11 cellular contexts compared by ENCODE assay signal in genomic region chr3:30188713-30189112, GRCh38.
DNase-seq lines count a peak whose midpoint lies in the region; ATAC-seq and TF ChIP-seq lines count a peak whose summit lies in the region.
"Had no signal": no experiment of that assay in that cellular context is flagged by ENCODE, and none has a peak within 500 bp of the region (broad histone marks: within the 10 kb centered on the region; RNA-seq: fewer than 3 reads in every experiment).

No MANE protein-coding gene starts in this region.

- no peak overlapping the region for H3K9ac ChIP-seq in MM.1S (ENCODE audit: low read length)

- H2AFZ ChIP-seq in MM.1S (ENCODE audit: low read length): no peak overlapping the region

- H3K4me1 ChIP-seq in MM.1S (ENCODE audit: low read length) (no peaks in the 10 kb centered on the region), left lung (peaks cover 0 to 7% of the 10 kb centered on the region in 2 donors)

- TF ChIP-seq CTCF in MM.1S (IDR thresholded peaks at IDR 0.05; ENCODE audit: low read length): no peak
- TF ChIP-seq CTCF in left lung (IDR thresholded peaks at IDR 0.05): no peak

- intact Hi-C loops in left colon (cut with DNase I, micrococcal nuclease) (no loop called here), left lung (cut with DNase I) (no loop called here)

- H3K4me2 ChIP-seq in MM.1S (ENCODE audit: low read depth, low read length): no peak overlapping the region

- DNase-seq in EL (peak; percentile 48), NCI-H2081 (lab: John Stamatoyannopoulos, UW) (peak; percentile 94 to 99), T1000 (lab: John Stamatoyannopoulos, UW) (peak; percentile 19), left colon (peak in 1 of 2 donors; percentile 22), MM.1S (no peak), HCEC 1CT (no peak), left lung (no peak)
- DNase-seq: activated CD4-positive, alpha-beta T cell treated with anti-CD3 and anti-CD28 coated beads, Interleukin-2, amount 50 U/mL, for 48 hours; CD8-positive, alpha-beta T cell had no signal

- H3K4me3 ChIP-seq in MM.1S (ENCODE audit: low read length) (no peak overlapping the region), left lung (no peak overlapping the region)
- H3K4me3 ChIP-seq: GM12878 had no signal

- no peaks in the 10 kb centered on the region for H3K79me2 ChIP-seq in MM.1S (ENCODE audit: low read length)

- H3K9me2 ChIP-seq in MM.1S (replicated peaks; ENCODE audit: insufficient read depth, low read length): no peaks in the 10 kb centered on the region

- ATAC-seq in left colon (peak; percentile 15), GM19455 (IDR thresholded peaks at IDR 0.05; ENCODE audit: unreplicated experiment) (no peak), left lung (no peak)
- ATAC-seq: CD8-positive, alpha-beta T cell; GM12878 had no signal

- H3F3A ChIP-seq in MM.1S (ENCODE audit: insufficient read depth, low read length): no peaks in the 10 kb centered on the region

- no peaks in the 10 kb centered on the region for H4K20me1 ChIP-seq in MM.1S (ENCODE audit: insufficient read depth, low read length)

- no peaks in the 10 kb centered on the region for H3K36me3 ChIP-seq in MM.1S (replicated peaks; ENCODE audit: insufficient read depth, low read length)
- no peaks in the 10 kb centered on the region for H3K36me3 ChIP-seq in left lung

- H3K9me3 ChIP-seq in MM.1S (replicated peaks; ENCODE audit: insufficient read depth, low read length) (no peaks in the 10 kb centered on the region), left lung (no peaks in the 10 kb centered on the region)

- H3K27ac ChIP-seq in MM.1S (ENCODE audit: low read length): no peak overlapping the region
- H3K27ac ChIP-seq in left lung: no peak overlapping the region

- H3K27me3 ChIP-seq in MM.1S (replicated peaks; ENCODE audit: insufficient read depth, low read length) (no peaks in the 10 kb centered on the region), left lung (no peaks in the 10 kb centered on the region)

Comparison
In these comparisons a context has a peak if more than half of its experiments do, and no peak if none do; other contexts are left out.
1. DNase-seq: peak in EL (single experiment), NCI-H2081 (2 of 2) and T1000 (single experiment); none in MM.1S (single experiment), HCEC 1CT (single experiment) and left lung (0 of 2).